ENCODE assay signal across 31 cellular contexts in the genomic region with DNA sequence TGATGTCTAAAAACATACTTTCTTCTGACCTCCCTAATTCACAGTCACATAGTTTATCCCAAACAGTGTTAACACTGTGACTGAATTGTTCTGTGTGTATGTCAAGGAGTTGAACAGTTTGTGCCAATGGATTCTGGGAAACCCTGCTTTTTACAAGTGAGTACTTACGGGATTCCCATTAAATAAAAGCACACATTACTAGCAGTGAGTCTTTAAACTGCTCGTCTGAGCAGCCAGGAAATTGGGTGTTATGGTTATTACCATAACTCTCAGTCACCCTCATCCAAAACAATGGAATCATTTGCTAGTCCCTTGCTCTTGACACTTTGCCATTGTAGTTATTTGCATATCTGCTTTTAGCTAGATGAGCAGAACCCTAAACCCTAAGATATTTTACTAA.
DNase-seq lines count a peak whose midpoint lies in the region; TF ChIP-seq lines count a peak whose summit lies in the region.
"Had no signal": no experiment of that assay in that cellular context is flagged by ENCODE, and none has a peak within 500 bp of the region (broad histone marks: within the 10 kb centered on the region; RNA-seq: fewer than 3 reads in every experiment).

No MANE protein-coding gene starts in this region.

- DNase-seq in A673 (ENCODE audit: low spot score) (peak; percentile 7), esophagus muscularis mucosa (ENCODE audit: extremely low spot score) (no peak), foreskin melanocyte (peak; percentile 69), GOT3 (lab: John Stamatoyannopoulos, UW) (no peak), NCI-H2107 (lab: John Stamatoyannopoulos, UW) (no peak)
- no peak for DNase-seq in activated CD4-positive, CD25-positive, alpha-beta regulatory T cell (lab: John Stamatoyannopoulos, UW)
- DNase-seq: 8988T; ACHN; AML-193; BE2C; C1 segment of cervical spinal cord; Caco-2; Calu3; CD4-positive, alpha-beta memory T cell; CD4-positive, alpha-beta T cell; CD4-positive, CD25-positive, alpha-beta regulatory T cell; CD8-positive, alpha-beta memory T cell; CD8-positive, alpha-beta T cell; COR-L47; DMS 273 treated with DMSO at 0.1 percent for 48 hours; DMS153; DMS53; DMS79; DMS79 treated with DMSO at 0.1 percent for 48 hours; DND-41; EL had no signal

- POLR2A ChIA-PET in A673 (lab: Charles Lee; ENCODE audit: low non-redundant PET): no interaction called here

- H3K4me1 ChIP-seq in A673 (ENCODE audit: insufficient read depth, low read length, poor library complexity, severe bottlenecking) (no peaks in the 10 kb centered on the region), esophagus muscularis mucosa (no peaks in the 10 kb centered on the region)
- H3K4me1 ChIP-seq: A549; BE2C; BLaER1; BLaER1 treated with 17β-estradiol and CSF1 and Interleukin-3, amounts not matched to agents 10 nM and 100 nM; Caco-2 had no signal

- no peak overlapping the region for H3K4me3 ChIP-seq in A673 (ENCODE audit: low read depth, low read length, poor library complexity, severe bottlenecking)
- no peak overlapping the region for H3K4me3 ChIP-seq in esophagus muscularis mucosa
- H3K4me3 ChIP-seq: A549; BLaER1; BLaER1 treated with 17β-estradiol and CSF1 and Interleukin-3, amounts not matched to agents 10 nM and 100 nM had no signal

- TF ChIP-seq CTCF in A673 (conservative IDR thresholded peaks at IDR 0.05; ENCODE audit: low read depth, low read length): no peak
- TF ChIP-seq CTCF in esophagus muscularis mucosa (IDR thresholded peaks at IDR 0.05): no peak

- peak; percentile 15 for TF ChIP-seq EP300 in esophagus muscularis mucosa (IDR thresholded peaks at IDR 0.05)

- BruUV-seq in A673 (replicated peaks; lab: Mats Ljungman, UMichigan): no TSS peak

- 81% methylated on average over 2 of the region's 2 CpGs for WGBS in esophagus muscularis mucosa

- H3K9me3 ChIP-seq in A673 (ENCODE audit: low read depth, low read length, poor library complexity, severe bottlenecking): no peaks in the 10 kb centered on the region
- no peaks in the 10 kb centered on the region for H3K9me3 ChIP-seq in esophagus muscularis mucosa
- H3K9me3 ChIP-seq: A549; BE2C; BLaER1; BLaER1 treated with 17β-estradiol and CSF1 and Interleukin-3, amounts not matched to agents 10 nM and 100 nM; Caco-2 had no signal

- H3K27me3 ChIP-seq in A673 (replicated peaks; ENCODE audit: insufficient read depth, low read depth, low read length, poor library complexity) (no peaks in the 10 kb centered on the region), esophagus muscularis mucosa (no peaks in the 10 kb centered on the region)
- H3K27me3 ChIP-seq: BE2C; BLaER1; BLaER1 treated with 17β-estradiol and CSF1 and Interleukin-3, amounts not matched to agents 10 nM and 100 nM had no signal

- CTCF ChIA-PET in A673 (lab: Charles Lee): no interaction called here

- intact Hi-C loops in A673 (cut with micrococcal nuclease; ENCODE audit: unreplicated experiment) (no loop called here), esophagus muscularis mucosa (cut with DNase I) (no loop called here)

- H3K27ac ChIP-seq in A673 (ENCODE audit: low read depth, low read length, poor library complexity, severe bottlenecking): no peak overlapping the region
- H3K27ac ChIP-seq in esophagus muscularis mucosa (replicated peaks in 1 of 4): no peak overlapping the region
- H3K27ac ChIP-seq: 22Rv1; A549; BLaER1; BLaER1 treated with 17β-estradiol and CSF1 and Interleukin-3, amounts not matched to agents 10 nM and 100 nM; C4-2B had no signal

- no peak for TF ChIP-seq POLR2A in esophagus muscularis mucosa (IDR thresholded peaks at IDR 0.05; ENCODE audit: low read depth)

- no peaks in the 10 kb centered on the region for H3K36me3 ChIP-seq in A673 (ENCODE audit: insufficient read depth, low read length, poor library complexity, severe bottlenecking)
- no peaks in the 10 kb centered on the region for H3K36me3 ChIP-seq in esophagus muscularis mucosa
- H3K36me3 ChIP-seq: BE2C; BLaER1; BLaER1 treated with 17β-estradiol and CSF1 and Interleukin-3, amounts not matched to agents 10 nM and 100 nM had no signal

Comparison
In these comparisons a context has a peak if more than half of its experiments do, and no peak if none do; other contexts are left out.
1. DNase-seq: peak in A673 (single experiment) and foreskin melanocyte (single experiment); none in esophagus muscularis mucosa (single experiment), GOT3 (single experiment), NCI-H2107 (single experiment) and activated CD4-positive, CD25-positive, alpha-beta regulatory T cell (0 of 4).